15 cellular contexts compared by ENCODE assay signal in genomic region chr5:128406863-128407262, GRCh38.
DNase-seq lines count a peak whose midpoint lies in the region; ATAC-seq and TF ChIP-seq lines count a peak whose summit lies in the region.
"Had no signal": no experiment of that assay in that cellular context is flagged by ENCODE, and none has a peak within 500 bp of the region (broad histone marks: within the 10 kb centered on the region; RNA-seq: fewer than 3 reads in every experiment).

No MANE protein-coding gene starts in this region.

- no peaks in the 10 kb centered on the region for H3F3A ChIP-seq in GM23338 (replicated peaks; ENCODE audit: low read depth)
- no peaks in the 10 kb centered on the region for H3F3A ChIP-seq in neural progenitor cell (ENCODE audit: low read depth)

- ATAC-seq in GM23338 (peak; percentile 47; the same call in 2 of the 3 replicates), WTC11 (peak; percentile 59), omental fat pad (ENCODE audit: low FRiP score) (peak; percentile 64)
- no peak for ATAC-seq in activated CD4-positive, CD25-positive, alpha-beta regulatory T cell treated with anti-CD3 and anti-CD28 coated beads, Interleukin-2, amount 50 U/mL, for 24 hours
- ATAC-seq: GM12878 had no signal

- CTCF ChIA-PET in WTC11 (lab: Charles Lee), result no interaction called here

- no peaks in the 10 kb centered on the region for H3K79me2 ChIP-seq in GM23338 (replicated peaks; ENCODE audit: insufficient read depth)
- H3K79me2 ChIP-seq in fibroblast of lung (ENCODE audit: control insufficient read depth, insufficient read depth, low read length), result no peaks in the 10 kb centered on the region
- H3K79me2 ChIP-seq in neural progenitor cell (ENCODE audit: low read depth), result no peaks in the 10 kb centered on the region

- H3K4me1 ChIP-seq in GM23338 (ENCODE audit: insufficient read depth) (peaks cover 31% of the 10 kb centered on the region), fibroblast of lung (ENCODE audit: control insufficient read depth, extremely low read depth, insufficient read depth, low read length) (peaks cover 2% of the 10 kb centered on the region), neural progenitor cell (peaks cover 47% of the 10 kb centered on the region)
- H3K4me1 ChIP-seq: HAP-1 had no signal

- no peaks in the 10 kb centered on the region for H3K9me3 Mint-ChIP-seq in GM23338
- H3K9me3 Mint-ChIP-seq in WTC11, result no peaks in the 10 kb centered on the region
- peaks cover 3% of the 10 kb centered on the region for H3K9me3 Mint-ChIP-seq in neural progenitor cell
- H3K9me3 Mint-ChIP-seq: CD4-positive, alpha-beta T cell had no signal

- H3K27ac Mint-ChIP-seq in GM23338, result peak overlapping the region; percentile 33
- 0 out of 2 replicates have a peak overlapping the region, but pooled peaks have one; percentile 16 for H3K27ac Mint-ChIP-seq in WTC11
- no peak overlapping the region for H3K27ac Mint-ChIP-seq in neural progenitor cell
- H3K27ac Mint-ChIP-seq: B cell; CD4-positive, alpha-beta T cell had no signal

- peak; percentile 5 for DNase-seq in GM23338 (ENCODE audit: low spot score)
- no peak for DNase-seq in WTC11 (ENCODE audit: low spot score)
- DNase-seq in fibroblast of lung (ENCODE audit: low read depth in 2 of 2), result peak in 1 of 2 donors; percentile 63
- DNase-seq in omental fat pad (ENCODE audit: low spot score), result no peak
- DNase-seq in neural progenitor cell (ENCODE audit: low spot score), result no peak
- no peak for DNase-seq in NCI-H345 treated with DMSO at 0.1 percent for 48 hours (lab: John Stamatoyannopoulos, UW; ENCODE audit: unreplicated experiment)
- DNase-seq in inferior parietal cortex (ENCODE audit: extremely low spot score), result no peak
- DNase-seq: C1 segment of cervical spinal cord; CD4-positive, alpha-beta T cell; DMS79; GOT3 had no signal

- TF ChIP-seq CTCF in GM23338 (conservative IDR thresholded peaks at IDR 0.05; ENCODE audit: low read depth in 2 of 2) (no peak), WTC11 (IDR thresholded peaks at IDR 0.05) (no peak), fibroblast of lung (conservative IDR thresholded peaks at IDR 0.05 in 1 of 2, IDR thresholded peaks at IDR 0.05 in 1 of 2; ENCODE audit: low read depth in 1 of 2, low read length in 2 of 2) (no peak), omental fat pad (IDR thresholded peaks at IDR 0.05) (no peak), neural progenitor cell (IDR thresholded peaks at IDR 0.05) (no peak)

- H3K27me3 Mint-ChIP-seq in GM23338 (ENCODE audit: insufficient read depth, low read depth, poor library complexity), result peaks cover 2% of the 10 kb centered on the region
- no peaks in the 10 kb centered on the region for H3K27me3 Mint-ChIP-seq in WTC11 (ENCODE audit: low read depth)
- no peaks in the 10 kb centered on the region for H3K27me3 Mint-ChIP-seq in neural progenitor cell (ENCODE audit: insufficient read depth, low read depth)
- H3K27me3 Mint-ChIP-seq: B cell; CD4-positive, alpha-beta T cell had no signal

- no peaks in the 10 kb centered on the region for H3K36me3 ChIP-seq in GM23338 (ENCODE audit: insufficient read depth)
- H3K36me3 ChIP-seq in fibroblast of lung (ENCODE audit: control insufficient read depth, insufficient read depth, low read length), result no peaks in the 10 kb centered on the region
- H3K36me3 ChIP-seq in neural progenitor cell, result no peaks in the 10 kb centered on the region
- H3K36me3 ChIP-seq: HAP-1 had no signal

- H3K9me2 ChIP-seq in GM23338 (ENCODE audit: insufficient read depth), result no peaks in the 10 kb centered on the region

- peak overlapping the region; percentile 9; the same call in 1 of the 2 replicates for H3K4me2 ChIP-seq in GM23338
- H3K4me2 ChIP-seq in fibroblast of lung (ENCODE audit: extremely low read depth, insufficient read depth, low read length), result peak overlapping the region; percentile 70
- no peak overlapping the region for H3K4me2 ChIP-seq in neural progenitor cell

- no peaks in the 10 kb centered on the region; the same call in 2 of the 3 replicates for H3K36me3 Mint-ChIP-seq in GM23338 (ENCODE audit: low read depth)
- 0 out of 2 replicates have a peak, but pooled peaks cover 2% of the 10 kb centered on the region for H3K36me3 Mint-ChIP-seq in WTC11
- peaks cover 36% of the 10 kb centered on the region for H3K36me3 Mint-ChIP-seq in neural progenitor cell

- H3K9me3 ChIP-seq in fibroblast of lung (ENCODE audit: control insufficient read depth, insufficient read depth, low read depth, low read length) (no peaks in the 10 kb centered on the region), neural progenitor cell (ENCODE audit: low read depth) (no peaks in the 10 kb centered on the region)
- H3K9me3 ChIP-seq: HAP-1 had no signal

- POLR2A ChIA-PET in WTC11 (lab: Charles Lee), result no interaction called here

- no peaks in the 10 kb centered on the region for H3K27me3 ChIP-seq in GM23338 (ENCODE audit: insufficient read depth)
- no peaks in the 10 kb centered on the region for H3K27me3 ChIP-seq in fibroblast of lung (ENCODE audit: control insufficient read depth, insufficient read depth, low read length)
- H3K27me3 ChIP-seq in neural progenitor cell, result no peaks in the 10 kb centered on the region

- H3K4me3 ChIP-seq in GM23338 (no peak overlapping the region), fibroblast of lung (replicated peaks in 1 of 4; ENCODE audit: control extremely low read depth in 1 of 4, insufficient read depth in 1 of 4, low read depth in 3 of 4, low read length in 4 of 4) (no peak overlapping the region), neural progenitor cell (no peak overlapping the region)
- H3K4me3 ChIP-seq: GM12878, HAP-1 had no signal

- H3K27ac ChIP-seq in GM23338 (ENCODE audit: low read depth) (no peak overlapping the region), fibroblast of lung (ENCODE audit: insufficient read depth, low read length) (no peak overlapping the region), neural progenitor cell (no peak overlapping the region)

- H3K4me1 Mint-ChIP-seq in GM23338 (peaks cover 35% of the 10 kb centered on the region; the same call in 2 of the 3 replicates), WTC11 (peaks cover 42% of the 10 kb centered on the region), neural progenitor cell (peaks cover 25% of the 10 kb centered on the region)
- H3K4me1 Mint-ChIP-seq: B cell had no signal

- no peaks in the 10 kb centered on the region for H4K20me1 ChIP-seq in GM23338 (replicated peaks; ENCODE audit: insufficient read depth)
- H4K20me1 ChIP-seq in fibroblast of lung (ENCODE audit: control insufficient read depth, extremely low read depth, insufficient read depth, low read length), result no peaks in the 10 kb centered on the region
- no peaks in the 10 kb centered on the region for H4K20me1 ChIP-seq in neural progenitor cell (ENCODE audit: low read depth)

- H2AFZ ChIP-seq in GM23338, result no peak overlapping the region
- no peak overlapping the region for H2AFZ ChIP-seq in fibroblast of lung (ENCODE audit: low read length)
- H2AFZ ChIP-seq in neural progenitor cell (replicated peaks), result no peak overlapping the region

- H3K9ac ChIP-seq in fibroblast of lung (ENCODE audit: insufficient read depth, low read length) (no peak overlapping the region), neural progenitor cell (no peak overlapping the region)

- no peak overlapping the region for H3K4me3 Mint-ChIP-seq in GM23338
- H3K4me3 Mint-ChIP-seq in WTC11, result no peak overlapping the region
- no peak overlapping the region for H3K4me3 Mint-ChIP-seq in neural progenitor cell
- H3K4me3 Mint-ChIP-seq: B cell; CD4-positive, alpha-beta T cell had no signal

TF ChIP-seq in GM23338, 12 proteins besides CTCF, POLR2A, EP300 and RAD21 (continues in another document):
- TF ChIP-seq ZNF114 (CRISPR knock-in tag; IDR thresholded peaks at IDR 0.05) (no peak), STAT1 (IDR thresholded peaks at IDR 0.05; ENCODE audit: unreplicated experiment) (no peak), EZH2 (IDR thresholded peaks at IDR 0.05; ENCODE audit: low read depth, unreplicated experiment) (no peak), CREB1 (CRISPR knock-in tag; IDR thresholded peaks at IDR 0.05; ENCODE audit: low read depth) (no peak)

TF ChIP-seq in WTC11, 78 proteins besides CTCF, POLR2A, EP300 and RAD21:
- TF ChIP-seq JAZF1 (CRISPR knock-in tag; IDR thresholded peaks at IDR 0.05), result no peak

Comparison
In these comparisons a context has a peak if more than half of its experiments do, and no peak if none do; other contexts are left out.
1. ATAC-seq: peak in GM23338 (single experiment), WTC11 (single experiment) and omental fat pad (single experiment); none in activated CD4-positive, CD25-positive, alpha-beta regulatory T cell treated with anti-CD3 and anti-CD28 coated beads, Interleukin-2, amount 50 U/mL, for 24 hours (0 of 2).